Comparison of ENCODE assay signal across 9 cellular contexts in genomic region chr1:234125283-234125682, GRCh38.
DNase-seq lines count a peak whose midpoint lies in the region; ATAC-seq, FAIRE-seq and TF ChIP-seq lines count a peak whose summit lies in the region.
"Had no signal": no experiment of that assay in that cellular context is flagged by ENCODE, and none has a peak within 500 bp of the region (broad histone marks: within the 10 kb centered on the region; RNA-seq: fewer than 3 reads in every experiment).

No MANE protein-coding gene starts in this region.

- H3K4me1 ChIP-seq in A549 (peaks cover 28% of the 10 kb centered on the region), osteoblast (ENCODE audit: insufficient read depth, low read length) (no peaks in the 10 kb centered on the region)

- ATAC-seq in A549 (peak; percentile 73 to 94; a peak in 5 of 6 replicates), GM19035 (IDR thresholded peaks at IDR 0.05; ENCODE audit: unreplicated experiment) (peak; percentile 67), HG02884 (IDR thresholded peaks at IDR 0.05; ENCODE audit: unreplicated experiment) (no peak)

- no peaks in the 10 kb centered on the region for H3K79me2 ChIP-seq in osteoblast (ENCODE audit: insufficient read depth, low read length)

- H3K27ac ChIP-seq in A549 (peak overlapping the region in 1 of 2 experiments; percentile 38; a peak in 2 of 6 replicates), osteoblast (ENCODE audit: low read depth, low read length) (no peak overlapping the region)
- H3K27ac ChIP-seq: neutrophil had no signal

- POLR2A ChIA-PET in A549 (lab: Yijun Ruan, JAX), result no interaction called here

- peak; percentile 69 to 79 for TF ChIP-seq RAD21 in A549 (conservative IDR thresholded peaks at IDR 0.05 in 1 of 2, IDR thresholded peaks at IDR 0.05 in 1 of 2)

- peak; percentile 44 for TF ChIP-seq CTCF in A549 (IDR thresholded peaks at IDR 0.05)
- peak; percentile 26 for TF ChIP-seq CTCF in osteoblast (IDR thresholded peaks at IDR 0.05; ENCODE audit: extremely low read depth, low read depth, low read length)

- no peak overlapping the region for H2AFZ ChIP-seq in osteoblast (ENCODE audit: low read length)

- TF ChIP-seq POLR2A in A549 (IDR thresholded peaks at IDR 0.05; ENCODE audit: low read length), result no peak

- TF ChIP-seq EP300 in A549 (IDR thresholded peaks at IDR 0.05), result no peak

- H3K4me2 ChIP-seq in A549, result no peak overlapping the region
- H3K4me2 ChIP-seq in osteoblast (ENCODE audit: insufficient read depth, low read length), result no peak overlapping the region

- peak in 1 of 2 experiments; percentile 72 for DNase-seq in A549 (ENCODE audit: low read depth in 1 of 2, low spot score in 1 of 2)
- peak; percentile 81 for DNase-seq in NCI-H748 (lab: John Stamatoyannopoulos, UW; ENCODE audit: unreplicated experiment)
- peak; percentile 54 for DNase-seq in amniotic epithelial cell (ENCODE audit: low read depth)
- DNase-seq in osteoblast (ENCODE audit: insufficient read length, low spot score, missing footprints), result no peak
- DNase-seq in activated gamma-delta T cell (lab: John Stamatoyannopoulos, UW), result no peak
- DNase-seq in GM19240 (ENCODE audit: insufficient read length, low spot score), result no peak

- H3K9me3 ChIP-seq in A549 (no peaks in the 10 kb centered on the region), osteoblast (ENCODE audit: low read depth, low read length) (no peaks in the 10 kb centered on the region)
- H3K9me3 ChIP-seq: neutrophil had no signal

- no peaks in the 10 kb centered on the region for H3K36me3 ChIP-seq in osteoblast (ENCODE audit: insufficient read depth, low read length)
- H3K36me3 ChIP-seq: neutrophil had no signal

- no peak overlapping the region for H3K4me3 ChIP-seq in A549
- H3K4me3 ChIP-seq in osteoblast (ENCODE audit: insufficient read depth, low read length), result no peak overlapping the region

- no peaks in the 10 kb centered on the region for H4K20me1 ChIP-seq in osteoblast (ENCODE audit: insufficient read depth, low read length)

- 62% methylated on average over 11 of the region's 11 CpGs for WGBS in A549 (ENCODE audit: missing lambda C conversion rate)

- no peaks in the 10 kb centered on the region for H3K27me3 ChIP-seq in osteoblast (ENCODE audit: insufficient read depth, low read length)

- no peak for FAIRE-seq in A549 (lab: Jason Lieb, UNC)

- CTCF ChIA-PET in A549 (lab: Yijun Ruan, JAX), result interaction anchor here (0.6 to 11.5 kb wide), 20 partner anchors 9 to 684 kb away, joined by 3 to 116 read pairs (median 4); partner anchors contain the start of genes SLC35F3 and TARBP1

TF ChIP-seq in A549, 52 proteins besides CTCF, POLR2A, EP300 and RAD21:
- TF ChIP-seq FOSL2 (IDR thresholded peaks at IDR 0.05), result no peak
- TF ChIP-seq FOSL2 (CRISPR knock-in tag; IDR thresholded peaks at IDR 0.05), result no peak
- TF ChIP-seq USF2 (IDR thresholded peaks at IDR 0.05), result peak; percentile 20; the same call in 1 of the 2 replicates
- peak; percentile 64 for TF ChIP-seq SMC3 (IDR thresholded peaks at IDR 0.05)

Comparison
In these comparisons a context has a peak if more than half of its experiments do, and no peak if none do; other contexts are left out.
1. DNase-seq: peak in NCI-H748 (single experiment) and amniotic epithelial cell (single experiment); none in osteoblast (single experiment), activated gamma-delta T cell (single experiment) and GM19240 (single experiment).